In the genomic region with DNA sequence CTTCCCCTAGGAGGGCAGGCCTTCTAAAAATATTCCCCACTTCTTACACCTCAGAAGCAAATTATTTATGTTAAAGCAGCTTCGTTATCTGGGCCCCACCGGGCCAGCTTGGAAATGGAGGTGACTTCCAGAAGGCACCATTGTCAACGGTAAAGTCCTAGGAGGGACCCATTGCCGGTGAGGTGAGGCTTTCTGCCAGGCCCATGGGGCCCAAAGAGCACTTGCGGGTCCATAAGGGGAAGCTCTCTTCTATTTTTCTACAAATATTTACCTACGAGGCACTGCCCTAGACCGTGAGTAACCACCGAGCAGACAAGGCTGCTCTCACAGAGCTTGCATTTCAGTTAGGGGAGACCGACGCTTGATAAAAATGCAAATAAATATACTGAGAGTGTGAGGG, we compare ENCODE assay signal across 9 cellular contexts. TPM values are rescaled to one million over a fixed set of nuclear protein-coding genes. Genes with fewer than 3 reads are reported as not detected.
"Had no signal": no experiment of that assay in that cellular context is flagged by ENCODE, and none has a peak within 500 bp of the region (broad histone marks: within the 10 kb centered on the region; RNA-seq: fewer than 3 reads in every experiment).

No MANE protein-coding gene starts in this region.

- H3K4me3 ChIP-seq: GM23248, K562 had no signal

- FAIRE-seq: H1, H54, K562 had no signal

- H3K9ac ChIP-seq: GM23248 had no signal

- H3K4me3 Mint-ChIP-seq: H9 had no signal

- H2AFZ ChIP-seq: GM23248 had no signal

- DNase-seq: GM23248, H9, HCEC 1CT, IMR-90 had no signal

- H3K27ac Mint-ChIP-seq: H9 had no signal

- ATAC-seq: K562 had no signal

- H3K27ac ChIP-seq: GM23248, HL-60 had no signal

- H3K9me3 Mint-ChIP-seq: H9 had no signal

RNA-seq across cellular contexts. Expression of a gene that starts 41.5 kb away (rescaled TPM):
- total RNA-seq: GM23248, H1, H9, HT1080, IMR-90, K562 had no signal
- polyA plus RNA-seq: GM23248, H1, IMR-90, K562 had no signal
